ENCODE assay signal across 16 cellular contexts in genomic region chr12:5944053-5944452, GRCh38. TPM values are rescaled to one million over a fixed set of nuclear protein-coding genes. Genes with fewer than 3 reads are reported as not detected.
DNase-seq lines count a peak whose midpoint lies in the region; ATAC-seq and TF ChIP-seq lines count a peak whose summit lies in the region.
"Had no signal": no experiment of that assay in that cellular context is flagged by ENCODE, and none has a peak within 500 bp of the region (broad histone marks: within the 10 kb centered on the region; RNA-seq: fewer than 3 reads in every experiment).

No MANE protein-coding gene starts in this region.

- no peak for TF ChIP-seq CTCF in H9 (conservative IDR thresholded peaks at IDR 0.05)
- TF ChIP-seq CTCF in brain (conservative IDR thresholded peaks at IDR 0.05): no peak
- TF ChIP-seq CTCF in osteocyte (IDR thresholded peaks at IDR 0.05): no peak

- H3K27ac Mint-ChIP-seq in H9 (no peak overlapping the region), brain (no peak overlapping the region), osteocyte (ENCODE audit: unreplicated experiment) (no peak overlapping the region)

- H3K56ac ChIP-seq in H9 (ENCODE audit: insufficient read length, low read depth, low read length): no peak overlapping the region

- H2BK15ac ChIP-seq in H9 (ENCODE audit: low read depth, low read length): no peak overlapping the region

- H3K4me3 Mint-ChIP-seq in H9: peak overlapping the region; percentile 85 to 89
- peak overlapping the region; percentile 76 to 87 (median 81) for H3K4me3 Mint-ChIP-seq in brain
- no peak overlapping the region for H3K4me3 Mint-ChIP-seq in osteocyte (ENCODE audit: unreplicated experiment)

- no peak overlapping the region for H2BK12ac ChIP-seq in H9 (ENCODE audit: insufficient read length, low read depth, low read length)

- H3K18ac ChIP-seq in H9 (ENCODE audit: insufficient read length, low read depth, low read length): no peak overlapping the region

- H4K8ac ChIP-seq in H9 (replicated peaks; ENCODE audit: insufficient read length, low read depth, low read length): no peak overlapping the region

- no peaks in the 10 kb centered on the region for H3K79me1 ChIP-seq in H9 (ENCODE audit: insufficient read depth, low read depth, low read length, poor library complexity, severe bottlenecking)

- no peak overlapping the region for H3K23ac ChIP-seq in H9 (ENCODE audit: insufficient read length, low read depth, low read length)

- no peak overlapping the region for H3K4ac ChIP-seq in H9 (ENCODE audit: low read depth, low read length)

- H2AK5ac ChIP-seq in H9 (ENCODE audit: insufficient read length, low read length): no peak overlapping the region

- peak overlapping the region; percentile 59; the same call in 1 of the 2 replicates for H3K4me3 ChIP-seq in iPS-18c (ENCODE audit: insufficient read depth, low read depth, low read length)
- H3K4me3 ChIP-seq: GM12878 had no signal

- H3K4me1 ChIP-seq in H9 (ENCODE audit: insufficient read depth, low read length): no peaks in the 10 kb centered on the region; the same call in 1 of the 2 replicates

- H3K14ac ChIP-seq in H9 (ENCODE audit: insufficient read depth, low read length): no peak overlapping the region

- no peak overlapping the region for H2AFZ ChIP-seq in H9 (ENCODE audit: low read length)

- peaks cover 29 to 31% of the 10 kb centered on the region in 2 experiments for H3K4me1 Mint-ChIP-seq in H9
- H3K4me1 Mint-ChIP-seq in brain: peaks cover 12% of the 10 kb centered on the region
- peaks cover 13% of the 10 kb centered on the region for H3K4me1 Mint-ChIP-seq in osteocyte (ENCODE audit: unreplicated experiment)

- H3K27me3 Mint-ChIP-seq in H9 (ENCODE audit: low read depth): peaks cover 39% of the 10 kb centered on the region
- H3K27me3 Mint-ChIP-seq in brain: peaks cover 37% of the 10 kb centered on the region
- H3K27me3 Mint-ChIP-seq in osteocyte (ENCODE audit: unreplicated experiment): peaks cover 60% of the 10 kb centered on the region

- H4K5ac ChIP-seq in H9 (ENCODE audit: insufficient read length, low read depth, low read length): no peak overlapping the region

- no peaks in the 10 kb centered on the region for H3K9me3 Mint-ChIP-seq in H9
- H3K9me3 Mint-ChIP-seq in brain: peaks cover 0 to 3% (median 0%) of the 10 kb centered on the region in 5 experiments
- H3K9me3 Mint-ChIP-seq in osteocyte (ENCODE audit: unreplicated experiment): no peaks in the 10 kb centered on the region

- no peak overlapping the region for H3K4me2 ChIP-seq in H9 (ENCODE audit: insufficient read depth, insufficient read length, low read length)

- H4K20me1 ChIP-seq in H9 (ENCODE audit: control insufficient read depth, insufficient read depth, insufficient read length): no peaks in the 10 kb centered on the region

- DNase-seq in H9: no peak
- peak; percentile 67 for DNase-seq in osteocyte (ENCODE audit: extremely low spot score, unreplicated experiment)
- DNase-seq in GF-D8 (lab: John Stamatoyannopoulos, UW): no peak
- DNase-seq in SW480 (ENCODE audit: low spot score): no peak
- DNase-seq: AML-193, DMS53, MM.1S, NCI-H1694 treated with DMSO at 0.1 percent for 48 hours, NCI-H2171, NCI-H510A had no signal

- H3K9me3 ChIP-seq in H9 (ENCODE audit: control insufficient read depth, low read depth, low read length): no peaks in the 10 kb centered on the region
- no peaks in the 10 kb centered on the region for H3K9me3 ChIP-seq in iPS-18c (ENCODE audit: control insufficient read depth, insufficient read depth, low read length)

- no peak overlapping the region for H3T11ph ChIP-seq in H9 (ENCODE audit: low read length)

- no peaks in the 10 kb centered on the region for H3K36me3 Mint-ChIP-seq in H9 (ENCODE audit: insufficient read depth in 1 of 3, low read depth in 3 of 3)
- no peaks in the 10 kb centered on the region for H3K36me3 Mint-ChIP-seq in brain
- H3K36me3 Mint-ChIP-seq in osteocyte (ENCODE audit: unreplicated experiment): no peaks in the 10 kb centered on the region

- H3K9ac ChIP-seq in H9 (ENCODE audit: extremely low read depth, insufficient read length, low read length): no peak overlapping the region

- no peak overlapping the region for H2BK120ac ChIP-seq in H9 (ENCODE audit: low read depth, low read length, poor library complexity, severe bottlenecking)

- H2BK5ac ChIP-seq in H9 (ENCODE audit: insufficient read length, low read length): no peak overlapping the region

- ATAC-seq in HG02759 (IDR thresholded peaks at IDR 0.05; ENCODE audit: unreplicated experiment): no peak
- ATAC-seq: GM12878, Panc1, Right ventricle myocardium inferior had no signal

- peaks cover 10% of the 10 kb centered on the region; the same call in 1 of the 2 replicates for H3K27me3 ChIP-seq in H9 (ENCODE audit: insufficient read depth, low read length)

- H4K91ac ChIP-seq in H9 (ENCODE audit: insufficient read length, low read depth, low read length): no peak overlapping the region

- H3K23me2 ChIP-seq in H9 (ENCODE audit: insufficient read length, low read depth, low read length, poor library complexity, severe bottlenecking): peaks cover 6% of the 10 kb centered on the region

- H3K79me2 ChIP-seq in H9 (ENCODE audit: insufficient read depth, low read length): no peaks in the 10 kb centered on the region

- no CpG with 5 or more reads among the region's 8 CpGs for WGBS in H9 (ENCODE audit: extremely low coverage, insufficient read length, low lambda C conversion rate)

- H2BK20ac ChIP-seq in H9 (ENCODE audit: low read depth, low read length, poor library complexity, severe bottlenecking): no peak overlapping the region

- no peak overlapping the region for H3K27ac ChIP-seq in H9 (ENCODE audit: insufficient read length, low read depth, low read length)

RNA-seq across cellular contexts. Expression of gene ANO2, which starts 1.0 kb away (rescaled TPM):
- total RNA-seq in H9 (2021) (3.8 and 4.2 TPM in 2 replicates), osteocyte (0.59 and 0.89 TPM in 2 replicates)
- 1.1 TPM for polyA plus RNA-seq in brain (ENCODE audit: insufficient read depth, low read depth, low replicate concordance)
- total RNA-seq: GM12878 had no signal
- polyA plus RNA-seq: GM12878 had no signal
